ENCODE assay signal across 8 cellular contexts in the genomic region with DNA sequence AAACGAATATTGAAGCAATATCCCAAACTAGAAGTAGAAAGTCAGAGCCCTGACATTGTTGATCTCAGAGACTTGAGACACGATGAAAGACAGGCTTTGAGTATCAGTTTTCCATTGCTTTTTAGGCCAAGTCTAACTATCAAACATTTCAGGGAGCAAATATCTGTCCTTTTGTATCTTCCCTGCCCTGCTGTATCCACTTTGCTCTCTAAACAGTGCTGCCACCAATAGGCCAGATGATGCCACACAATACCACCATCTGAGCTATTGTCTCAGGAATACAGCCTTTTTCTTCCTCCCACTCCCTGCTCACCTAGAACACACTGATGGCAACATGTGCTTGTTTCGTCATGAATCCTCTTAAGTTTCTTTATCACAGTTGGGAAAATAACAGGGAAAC.
DNase-seq lines count a peak whose midpoint lies in the region; ATAC-seq, FAIRE-seq and TF ChIP-seq lines count a peak whose summit lies in the region.

No MANE protein-coding gene starts in this region.

- RAD21 ChIA-PET in GM12878 (lab: Charles Lee; ENCODE audit: unreplicated experiment): no interaction called here

- no peak for TF ChIP-seq POLR2A in GM12878 (IDR thresholded peaks at IDR 0.05; ENCODE audit: low read depth, low read length)

- H3K27ac ChIP-seq in GM12878 (ENCODE audit: control insufficient read depth, insufficient read depth) (no peak overlapping the region), osteoblast (ENCODE audit: low read depth, low read length) (no peak overlapping the region)

- BruUV-seq in GM12878 (replicated peaks; lab: Mats Ljungman, UMichigan): no TSS peak

- TF ChIP-seq EP300 in GM12878 (IDR thresholded peaks at IDR 0.05; ENCODE audit: borderline replicate concordance in 1 of 2, control insufficient read depth in 1 of 2, low read depth in 2 of 2, low read length in 2 of 2): no peak

- H3K9ac ChIP-seq in GM12878 (ENCODE audit: control insufficient read depth, insufficient read depth, low read length): no peak overlapping the region

- SMC1A ChIA-PET in GM12878 (lab: Charles Lee; ENCODE audit: uncharacterized antibody, unreplicated experiment): interaction anchor here (1.6 kb wide), 1 partner anchor 93 kb away, joined by 4 read pairs; no protein-coding TSS in a partner anchor

- FAIRE-seq in GM12878 (lab: Jason Lieb, UNC): no peak

- no peaks in the 10 kb centered on the region for H3K36me3 ChIP-seq in GM12878 (ENCODE audit: control insufficient read depth in 2 of 2, insufficient read depth in 2 of 2, low read length in 1 of 2)
- H3K36me3 ChIP-seq in osteoblast (ENCODE audit: insufficient read depth, low read length): no peaks in the 10 kb centered on the region

- H3K9me3 ChIP-seq in GM12878 (replicated peaks; ENCODE audit: control insufficient read depth, insufficient read depth, low read length) (no peaks in the 10 kb centered on the region), osteoblast (ENCODE audit: low read depth, low read length) (no peaks in the 10 kb centered on the region)

- CTCF ChIA-PET in GM12878 (lab: Yijun Ruan, JAX): interaction anchor here (0.9 to 1.2 kb wide), 3 partner anchors 12 to 24 kb away, joined by 3 to 4 read pairs (median 3); no protein-coding TSS in a partner anchor

- H2AFZ ChIP-seq in GM12878 (ENCODE audit: control insufficient read depth, low read depth, low read length) (no peak overlapping the region), osteoblast (ENCODE audit: low read length) (no peak overlapping the region)

- H3K4me2 ChIP-seq in GM12878 (ENCODE audit: control insufficient read depth, insufficient read depth) (no peak overlapping the region), osteoblast (ENCODE audit: insufficient read depth, low read length) (no peak overlapping the region)

- H4K20me1 ChIP-seq in GM12878 (ENCODE audit: control insufficient read depth, insufficient read depth): no peaks in the 10 kb centered on the region
- H4K20me1 ChIP-seq in osteoblast (ENCODE audit: insufficient read depth, low read length): no peaks in the 10 kb centered on the region

- peaks cover 0 to 1% of the 10 kb centered on the region in 2 experiments; a peak in 1 of 4 replicates for H3K27me3 ChIP-seq in GM12878 (replicated peaks in 1 of 2; ENCODE audit: control insufficient read depth in 2 of 2, insufficient read depth in 2 of 2, low read length in 1 of 2)
- no peaks in the 10 kb centered on the region for H3K27me3 ChIP-seq in osteoblast (ENCODE audit: insufficient read depth, low read length)

- H3K79me2 ChIP-seq in GM12878 (ENCODE audit: control insufficient read depth, insufficient read depth, low read length): no peaks in the 10 kb centered on the region
- H3K79me2 ChIP-seq in osteoblast (ENCODE audit: insufficient read depth, low read length): no peaks in the 10 kb centered on the region

- peak; percentile 21 for DNase-seq in NAMALWA (ENCODE audit: low spot score)
- DNase-seq in GM12878 (ENCODE audit: low read depth, low spot score): no peak
- peak; percentile 27 for DNase-seq in osteoblast (ENCODE audit: insufficient read length, low spot score, missing footprints)
- no peak for DNase-seq in SKM-1 treated with dmso at 0.1 percent for 144 hours (lab: John Stamatoyannopoulos, UW; ENCODE audit: unreplicated experiment)
- DNase-seq in activated naive CD4-positive, alpha-beta T cell treated with anti-CD3 and anti-CD28 coated beads, Interleukin-2, amount 50 U/mL, for 16 hours: no peak

- H3K4me1 ChIP-seq in GM12878 (ENCODE audit: control insufficient read depth, insufficient read depth, low read length): no peaks in the 10 kb centered on the region
- no peaks in the 10 kb centered on the region for H3K4me1 ChIP-seq in osteoblast (ENCODE audit: insufficient read depth, low read length)

- peak; percentile 59; the same call in 2 of the 3 replicates for ATAC-seq in GM12878
- ATAC-seq in GM21528 (IDR thresholded peaks at IDR 0.05; ENCODE audit: low FRiP score, unreplicated experiment): no peak
- no peak for ATAC-seq in HG03565 (IDR thresholded peaks at IDR 0.05; ENCODE audit: unreplicated experiment)

- TF ChIP-seq RAD21 in GM12878 (IDR thresholded peaks at IDR 0.05; ENCODE audit: insufficient read depth, low read depth, low read length): no peak

- H3K4me3 ChIP-seq in GM12878 (no peak overlapping the region), osteoblast (ENCODE audit: insufficient read depth, low read length) (no peak overlapping the region)

- TF ChIP-seq CTCF in GM12874 (IDR thresholded peaks at IDR 0.05; ENCODE audit: insufficient read depth, low read depth, low read length): peak; percentile 37; the same call in 1 of the 2 replicates
- peak; percentile 29 to 37 (median 30); a peak in 5 of 6 replicates for TF ChIP-seq CTCF in GM12878 (IDR thresholded peaks at IDR 0.05 in 2 of 3, conservative IDR thresholded peaks at IDR 0.05 in 1 of 3; ENCODE audit: control insufficient read depth in 2 of 3, extremely low read depth in 1 of 3, insufficient read depth in 1 of 3, low read depth in 3 of 3, low read length in 3 of 3)
- TF ChIP-seq CTCF in osteoblast (IDR thresholded peaks at IDR 0.05; ENCODE audit: extremely low read depth, low read depth, low read length): peak; percentile 62

- 32% methylated on average over 3 of the region's 3 CpGs for WGBS in GM12878 (ENCODE audit: insufficient coverage, insufficient replicate concordance, low lambda C conversion rate, missing lambda C conversion rate)

- in situ Hi-C loops in GM12878 (cut with MboI): no loop called here

- intact Hi-C loops in GM12878 (cut with micrococcal nuclease; ENCODE audit: unreplicated experiment): no loop called here

- POLR2A ChIA-PET in GM12878 (lab: Charles Lee): no interaction called here

TF ChIP-seq in GM12878, 131 proteins besides CTCF, POLR2A, EP300 and RAD21:
- TF ChIP-seq ZNF622 (IDR thresholded peaks at IDR 0.05): no peak
- TF ChIP-seq, protein P1, sequence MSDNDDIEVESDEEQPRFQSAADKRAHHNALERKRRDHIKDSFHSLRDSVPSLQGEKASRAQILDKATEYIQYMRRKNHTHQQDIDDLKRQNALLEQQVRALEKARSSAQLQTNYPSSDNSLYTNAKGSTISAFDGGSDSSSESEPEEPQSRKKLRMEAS (IDR thresholded peaks at IDR 0.05; ENCODE audit: low read depth, low read length): no peak
- TF ChIP-seq STAT3 (IDR thresholded peaks at IDR 0.05; ENCODE audit: low read depth, low read length): no peak
- TF ChIP-seq RFX5 (IDR thresholded peaks at IDR 0.05; ENCODE audit: low read depth, low read length): no peak
- TF ChIP-seq RB1 (IDR thresholded peaks at IDR 0.05; ENCODE audit: borderline replicate concordance): no peak
- TF ChIP-seq NFYA (IDR thresholded peaks at IDR 0.05; ENCODE audit: borderline replicate concordance, low read depth, low read length): no peak
- no peak for TF ChIP-seq CHD4 (IDR thresholded peaks at IDR 0.05)
- TF ChIP-seq, protein P2, sequence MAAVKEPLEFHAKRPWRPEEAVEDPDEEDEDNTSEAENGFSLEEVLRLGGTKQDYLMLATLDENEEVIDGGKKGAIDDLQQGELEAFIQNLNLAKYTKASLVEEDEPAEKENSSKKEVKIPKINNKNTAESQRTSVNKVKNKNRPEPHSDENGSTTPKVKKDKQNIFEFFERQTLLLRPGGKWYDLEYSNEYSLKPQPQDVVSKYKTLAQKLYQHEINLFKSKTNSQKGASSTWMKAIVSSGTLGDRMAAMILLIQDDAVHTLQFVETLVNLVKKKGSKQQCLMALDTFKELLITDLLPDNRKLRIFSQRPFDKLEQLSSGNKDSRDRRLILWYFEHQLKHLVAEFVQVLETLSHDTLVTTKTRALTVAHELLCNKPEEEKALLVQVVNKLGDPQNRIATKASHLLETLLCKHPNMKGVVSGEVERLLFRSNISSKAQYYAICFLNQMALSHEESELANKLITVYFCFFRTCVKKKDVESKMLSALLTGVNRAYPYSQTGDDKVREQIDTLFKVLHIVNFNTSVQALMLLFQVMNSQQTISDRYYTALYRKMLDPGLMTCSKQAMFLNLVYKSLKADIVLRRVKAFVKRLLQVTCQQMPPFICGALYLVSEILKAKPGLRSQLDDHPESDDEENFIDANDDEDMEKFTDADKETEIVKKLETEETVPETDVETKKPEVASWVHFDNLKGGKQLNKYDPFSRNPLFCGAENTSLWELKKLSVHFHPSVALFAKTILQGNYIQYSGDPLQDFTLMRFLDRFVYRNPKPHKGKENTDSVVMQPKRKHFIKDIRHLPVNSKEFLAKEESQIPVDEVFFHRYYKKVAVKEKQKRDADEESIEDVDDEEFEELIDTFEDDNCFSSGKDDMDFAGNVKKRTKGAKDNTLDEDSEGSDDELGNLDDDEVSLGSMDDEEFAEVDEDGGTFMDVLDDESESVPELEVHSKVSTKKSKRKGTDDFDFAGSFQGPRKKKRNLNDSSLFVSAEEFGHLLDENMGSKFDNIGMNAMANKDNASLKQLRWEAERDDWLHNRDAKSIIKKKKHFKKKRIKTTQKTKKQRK (IDR thresholded peaks at IDR 0.05; ENCODE audit: low read depth, low read length): no peak
- TF ChIP-seq, protein P3, sequence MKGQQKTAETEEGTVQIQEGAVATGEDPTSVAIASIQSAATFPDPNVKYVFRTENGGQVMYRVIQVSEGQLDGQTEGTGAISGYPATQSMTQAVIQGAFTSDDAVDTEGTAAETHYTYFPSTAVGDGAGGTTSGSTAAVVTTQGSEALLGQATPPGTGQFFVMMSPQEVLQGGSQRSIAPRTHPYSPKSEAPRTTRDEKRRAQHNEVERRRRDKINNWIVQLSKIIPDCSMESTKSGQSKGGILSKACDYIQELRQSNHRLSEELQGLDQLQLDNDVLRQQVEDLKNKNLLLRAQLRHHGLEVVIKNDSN (IDR thresholded peaks at IDR 0.05; ENCODE audit: borderline replicate concordance, extremely low read length, insufficient read depth, low read depth, low read length): no peak
- no peak for TF ChIP-seq POLR2AphosphoS5 (IDR thresholded peaks at IDR 0.05; ENCODE audit: low read length)
- TF ChIP-seq CBFB (IDR thresholded peaks at IDR 0.05; ENCODE audit: low read depth): no peak

Comparison
In these comparisons a context has a peak if more than half of its experiments do, and no peak if none do; other contexts are left out.
1. DNase-seq: peak in NAMALWA (single experiment) and osteoblast (single experiment); none in GM12878 (single experiment), SKM-1 treated with dmso at 0.1 percent for 144 hours (single experiment) and activated naive CD4-positive, alpha-beta T cell treated with anti-CD3 and anti-CD28 coated beads, Interleukin-2, amount 50 U/mL, for 16 hours (single experiment).
2. Peak in every context shown above with its lines, with median percentiles within 50 percentile points of each other: CTCF ChIP-seq.